9 cellular contexts compared by ENCODE assay signal in the genomic region with DNA sequence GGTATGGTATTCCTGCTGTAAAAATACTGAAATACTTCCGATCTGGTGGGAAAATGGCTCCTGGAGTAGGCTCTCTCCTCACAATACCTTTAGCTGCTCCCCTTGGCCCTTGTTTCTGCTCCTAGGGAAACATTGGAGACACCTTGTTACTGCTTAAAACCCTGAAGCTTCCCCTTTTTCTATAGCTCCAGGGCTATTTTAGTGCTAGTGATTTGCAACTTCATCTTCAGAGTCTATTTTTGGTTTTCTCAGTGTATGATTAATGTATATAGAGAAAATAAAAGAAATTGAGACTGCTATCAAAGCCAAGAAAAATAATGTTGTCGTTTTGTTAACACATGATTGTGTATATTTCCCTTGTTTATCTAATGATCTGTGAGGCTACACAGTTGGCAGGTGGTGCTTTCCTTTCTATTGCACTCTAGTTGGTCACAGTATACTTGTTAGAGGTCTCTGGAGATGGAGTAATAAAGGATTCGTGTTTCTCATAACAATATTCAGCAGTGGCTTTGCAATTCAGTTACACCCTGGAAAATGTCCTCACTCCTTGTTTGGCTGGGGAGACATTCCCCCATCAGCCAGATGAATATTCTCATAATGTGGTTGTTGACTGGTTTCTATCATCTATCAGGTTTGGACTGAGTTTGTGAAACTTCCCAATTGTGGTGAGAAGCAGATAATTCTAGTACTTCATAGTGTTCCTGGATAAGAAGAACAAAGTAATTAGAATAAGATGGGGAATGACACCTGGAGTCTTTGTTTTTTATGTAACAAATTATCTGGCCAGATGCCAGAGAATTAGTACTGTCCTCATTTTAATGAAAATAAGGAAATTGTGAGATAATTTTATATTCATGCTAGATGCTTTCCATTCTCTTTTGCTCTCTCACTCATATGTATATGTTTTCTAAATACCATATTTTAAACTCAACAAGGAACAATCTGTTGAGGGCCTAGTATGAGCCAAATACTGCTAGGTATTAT. TPM values are rescaled to one million over a fixed set of nuclear protein-coding genes. Genes with fewer than 3 reads are reported as not detected.
DNase-seq lines count a peak whose midpoint lies in the region; ATAC-seq, FAIRE-seq and TF ChIP-seq lines count a peak whose summit lies in the region.
"Had no signal": no experiment of that assay in that cellular context is flagged by ENCODE, and none has a peak within 500 bp of the region (broad histone marks: within the 10 kb centered on the region; RNA-seq: fewer than 3 reads in every experiment).

No MANE protein-coding gene starts in this region.

- H3K4me2 ChIP-seq in PC-9 = peak overlapping the region; percentile 53; the same call in 1 of the 2 replicates
- no peak overlapping the region for H3K4me2 ChIP-seq in SK-N-SH

- CTCF ChIA-PET in PC-9 (lab: Charles Lee) = no interaction called here
- CTCF ChIA-PET in SK-N-SH (lab: Yijun Ruan, JAX) = interaction anchor here (1.1 to 1.5 kb wide), 3 partner anchors 11 to 29 kb away, joined by 3 to 4 read pairs (median 3); no protein-coding TSS in a partner anchor

- H2AFZ ChIP-seq in PC-9 (no peak overlapping the region), SK-N-SH (ENCODE audit: low read depth) (no peak overlapping the region)

- H3K4me3 ChIP-seq in PC-9 (no peak overlapping the region), liver (ENCODE audit: low read depth in 1 of 3, low read length in 3 of 3) (no peak overlapping the region), SK-N-SH (ENCODE audit: low read depth in 2 of 2, low read length in 1 of 2) (no peak overlapping the region)

- TF ChIP-seq RAD21 in liver (IDR thresholded peaks at IDR 0.05) (no peak), SK-N-SH (IDR thresholded peaks at IDR 0.05; ENCODE audit: low read length) (no peak)

- DNase-seq in D721Med (ENCODE audit: insufficient read length, low spot score) (no peak), NCI-H1105 treated with DMSO at 0.1 percent for 48 hours (lab: John Stamatoyannopoulos, UW) (peak; percentile 89), PC-9 (no peak), SK-N-SH (no peak)
- DNase-seq in activated CD8-positive, alpha-beta memory T cell treated with anti-CD3 and anti-CD28 coated beads for 24 hours = no peak

- peaks cover 28% of the 10 kb centered on the region for H3K4me1 ChIP-seq in PC-9 (replicated peaks; ENCODE audit: insufficient read depth)
- H3K4me1 ChIP-seq in liver (ENCODE audit: control insufficient read depth in 4 of 4, insufficient read depth in 4 of 4, low read length in 3 of 4) = peaks cover 1 to 19% (median 14%) of the 10 kb centered on the region in 4 donors
- peaks cover 0 to 4% of the 10 kb centered on the region in 2 experiments; a peak in 2 of 4 replicates for H3K4me1 ChIP-seq in SK-N-SH (ENCODE audit: control insufficient read depth in 1 of 2, insufficient read depth in 2 of 2, low read depth in 1 of 2, low read length in 1 of 2)

- FAIRE-seq in D721Med (lab: Jason Lieb, UNC) = peak; percentile 82
- FAIRE-seq: G401.6 had no signal

- no peak for TF ChIP-seq EP300 in SK-N-SH (IDR thresholded peaks at IDR 0.05; ENCODE audit: borderline replicate concordance in 1 of 2, low read depth in 1 of 2, low read length in 1 of 2)

- H3K9me2 ChIP-seq in PC-9 (ENCODE audit: insufficient read depth) (no peaks in the 10 kb centered on the region), SK-N-SH (no peaks in the 10 kb centered on the region)

- POLR2A ChIA-PET in PC-9 (lab: Charles Lee; ENCODE audit: unreplicated experiment) = interaction anchor here (0.6 kb wide), 1 partner anchor 136 kb away, joined by 31 read pairs; no protein-coding TSS in a partner anchor
- POLR2A ChIA-PET in SK-N-SH (lab: Yijun Ruan, JAX) = no interaction called here

- intact Hi-C loops in PC-9 (cut with micrococcal nuclease; ENCODE audit: unreplicated experiment) = no loop called here

- TF ChIP-seq CTCF in D721Med (IDR thresholded peaks at IDR 0.05; ENCODE audit: insufficient read depth, missing control alignments) (no peak), PC-9 (conservative IDR thresholded peaks at IDR 0.05) (no peak), liver (IDR thresholded peaks at IDR 0.05; ENCODE audit: low read depth, low read length, missing input control) (no peak), SK-N-SH (IDR thresholded peaks at IDR 0.05) (no peak)

- H3K36me3 ChIP-seq in PC-9 (ENCODE audit: low read depth) = no peaks in the 10 kb centered on the region
- no peaks in the 10 kb centered on the region for H3K36me3 ChIP-seq in liver (ENCODE audit: control insufficient read depth in 4 of 4, insufficient read depth in 3 of 4, low read depth in 1 of 4, low read length in 3 of 4)
- no peaks in the 10 kb centered on the region for H3K36me3 ChIP-seq in SK-N-SH (replicated peaks in 1 of 2; ENCODE audit: control insufficient read depth in 1 of 2, insufficient read depth in 2 of 2, low read length in 1 of 2)

- H3K79me2 ChIP-seq in PC-9 (ENCODE audit: low read depth) = no peaks in the 10 kb centered on the region
- no peaks in the 10 kb centered on the region for H3K79me2 ChIP-seq in SK-N-SH (ENCODE audit: insufficient read depth)

- H3K9ac ChIP-seq in liver (ENCODE audit: low read depth in 1 of 2, low read length in 2 of 2) (no peak overlapping the region), SK-N-SH (no peak overlapping the region)

- H3F3A ChIP-seq in PC-9 (ENCODE audit: insufficient read depth, low read depth) = peaks cover 16% of the 10 kb centered on the region; the same call in 1 of the 2 replicates
- H3F3A ChIP-seq in SK-N-SH (replicated peaks; ENCODE audit: insufficient read depth) = no peaks in the 10 kb centered on the region

- WGBS in liver = 43% methylated on average over 3 of the region's 3 CpGs
- WGBS in SK-N-SH (ENCODE audit: low lambda C conversion rate) = 66% methylated on average over 3 of the region's 3 CpGs

- ATAC-seq in GM21737 (IDR thresholded peaks at IDR 0.05; ENCODE audit: unreplicated experiment) = no peak
- no peak for ATAC-seq in HG02852 (IDR thresholded peaks at IDR 0.05; ENCODE audit: unreplicated experiment)

- H3K27ac ChIP-seq in PC-9 = peak overlapping the region; percentile 46
- peak overlapping the region; percentile 21 to 46 for H3K27ac ChIP-seq in liver (ENCODE audit: low read depth in 1 of 2, low read length in 2 of 2)
- no peak overlapping the region for H3K27ac ChIP-seq in SK-N-SH (ENCODE audit: low read depth in 2 of 2, low read length in 1 of 2)

- no TSS peak for BruUV-seq in PC-9 (replicated peaks; lab: Mats Ljungman, UMichigan)

- H4K20me1 ChIP-seq in PC-9 (ENCODE audit: insufficient read depth) (no peaks in the 10 kb centered on the region; the same call in 1 of the 2 replicates), SK-N-SH (ENCODE audit: insufficient read depth) (no peaks in the 10 kb centered on the region)

- H3K9me3 ChIP-seq in PC-9 (ENCODE audit: insufficient read depth, low read depth) = no peaks in the 10 kb centered on the region
- H3K9me3 ChIP-seq in liver (ENCODE audit: control insufficient read depth in 4 of 4, low read length in 3 of 4) = no peaks in the 10 kb centered on the region
- no peaks in the 10 kb centered on the region for H3K9me3 ChIP-seq in SK-N-SH

- no peaks in the 10 kb centered on the region for H3K27me3 ChIP-seq in PC-9 (ENCODE audit: insufficient read depth, low read depth)
- no peaks in the 10 kb centered on the region for H3K27me3 ChIP-seq in liver (ENCODE audit: control insufficient read depth in 4 of 4, insufficient read depth in 4 of 4, low read length in 3 of 4)
- no peaks in the 10 kb centered on the region for H3K27me3 ChIP-seq in SK-N-SH (ENCODE audit: insufficient read depth)

TF ChIP-seq in liver, 16 proteins besides CTCF, POLR2A, EP300 and RAD21:
- TF ChIP-seq FOXA2 (IDR thresholded peaks at IDR 0.05) = peak; percentile 47
- TF ChIP-seq, protein P1, sequence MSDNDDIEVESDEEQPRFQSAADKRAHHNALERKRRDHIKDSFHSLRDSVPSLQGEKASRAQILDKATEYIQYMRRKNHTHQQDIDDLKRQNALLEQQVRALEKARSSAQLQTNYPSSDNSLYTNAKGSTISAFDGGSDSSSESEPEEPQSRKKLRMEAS (IDR thresholded peaks at IDR 0.05) = no peak
- no peak for TF ChIP-seq JUND (IDR thresholded peaks at IDR 0.05)
- TF ChIP-seq SP1 (IDR thresholded peaks at IDR 0.05) = no peak
- TF ChIP-seq TAF1 (conservative IDR thresholded peaks at IDR 0.05) = no peak
- TF ChIP-seq NR2F2 (IDR thresholded peaks at IDR 0.05) = no peak
- no peak for TF ChIP-seq GABPA (IDR thresholded peaks at IDR 0.05 in 1 of 2, conservative IDR thresholded peaks at IDR 0.05 in 1 of 2)
- TF ChIP-seq HNF4G (IDR thresholded peaks at IDR 0.05) = no peak

TF ChIP-seq in SK-N-SH, 30 proteins besides CTCF, POLR2A, EP300 and RAD21 (continues in another document):
- TF ChIP-seq EZH2phosphoT487 (IDR thresholded peaks at IDR 0.05; ENCODE audit: borderline replicate concordance, low read depth) = no peak
- TF ChIP-seq, protein P2, sequence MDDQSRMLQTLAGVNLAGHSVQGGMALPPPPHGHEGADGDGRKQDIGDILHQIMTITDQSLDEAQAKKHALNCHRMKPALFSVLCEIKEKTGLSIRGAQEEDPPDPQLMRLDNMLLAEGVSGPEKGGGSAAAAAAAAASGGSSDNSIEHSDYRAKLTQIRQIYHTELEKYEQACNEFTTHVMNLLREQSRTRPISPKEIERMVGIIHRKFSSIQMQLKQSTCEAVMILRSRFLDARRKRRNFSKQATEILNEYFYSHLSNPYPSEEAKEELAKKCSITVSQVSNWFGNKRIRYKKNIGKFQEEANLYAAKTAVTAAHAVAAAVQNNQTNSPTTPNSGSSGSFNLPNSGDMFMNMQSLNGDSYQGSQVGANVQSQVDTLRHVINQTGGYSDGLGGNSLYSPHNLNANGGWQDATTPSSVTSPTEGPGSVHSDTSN (IDR thresholded peaks at IDR 0.05) = no peak
- no peak for TF ChIP-seq TAF1 (IDR thresholded peaks at IDR 0.05; ENCODE audit: borderline replicate concordance, low read depth, low read length)
- no peak for TF ChIP-seq POLR2AphosphoS5 (IDR thresholded peaks at IDR 0.05; ENCODE audit: low read depth, low read length)
- TF ChIP-seq TCF12 (IDR thresholded peaks at IDR 0.05) = no peak

RNA-seq across cellular contexts. Expression of a gene that starts 44.8 kb away (rescaled TPM):
- 154 and 156 TPM in 2 replicates for total RNA-seq in PC-9 (2021)
- total RNA-seq in liver = 10 to 100 TPM; 39.2 to 81.2 TPM
- 10 to 100 TPM; 26.4 to 34.0 TPM for polyA plus RNA-seq in liver
- 40.0 and 56.2 TPM in 2 replicates for polyA plus RNA-seq in SK-N-SH (2012; rRNA removed)
- polyA plus RNA-seq in SK-N-SH (2012; cell fraction: cytosol; rRNA removed) = 78.7 and 87.8 TPM in 2 replicates
- 18.5 and 28.9 TPM in 2 replicates for polyA plus RNA-seq in SK-N-SH (2012; cell fraction: nucleus; rRNA removed)

Comparison
In these comparisons a context has a peak if more than half of its experiments do, and no peak if none do; other contexts are left out.
1. H3K27ac ChIP-seq: peak in PC-9 (single experiment) and liver (2 of 2); none in SK-N-SH (0 of 2).